In the genomic region with DNA sequence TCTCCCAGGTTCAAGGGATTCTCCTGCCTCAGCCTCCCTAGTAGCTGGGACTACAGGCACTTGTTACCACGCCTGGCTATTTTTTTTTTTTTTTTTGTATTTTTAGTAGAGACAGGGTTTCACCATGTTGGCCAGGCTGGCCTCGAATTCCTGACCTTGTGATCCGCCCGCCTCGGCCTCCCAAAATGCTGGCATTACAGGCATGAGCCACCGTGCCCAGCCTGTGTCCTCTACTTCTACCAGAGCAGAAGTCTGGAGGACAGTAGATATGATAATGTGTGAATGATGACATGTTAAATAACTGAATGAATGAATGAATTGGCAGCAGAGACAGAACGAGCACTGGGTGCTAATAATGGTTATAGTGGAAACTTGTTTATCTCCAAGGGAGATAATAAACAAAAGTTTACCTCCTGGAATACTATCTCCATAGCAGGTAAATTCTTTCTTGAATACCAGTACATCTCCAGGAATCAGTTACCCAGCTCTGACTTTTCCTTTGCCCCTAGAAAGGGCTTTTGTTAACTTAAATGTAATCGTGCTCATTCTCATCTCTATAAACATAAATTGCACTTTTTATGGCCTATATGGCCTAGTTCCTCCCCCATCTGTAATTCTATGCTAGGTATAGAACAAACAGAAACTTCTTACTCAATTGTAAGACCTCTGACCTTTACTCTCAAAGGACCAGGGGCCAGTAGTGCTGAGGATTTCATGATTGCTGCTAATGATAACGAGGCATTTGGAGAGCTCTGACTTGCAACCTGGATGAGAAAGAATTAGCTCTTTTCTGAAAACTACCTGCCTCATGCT, we compare ENCODE assay signal across 15 cellular contexts. TPM values are rescaled to one million over a fixed set of nuclear protein-coding genes. Genes with fewer than 3 reads are reported as not detected.
A peak's percentile ranks its signal among the peaks of the same experiment; 100 is the strongest.
DNase-seq lines count a peak whose midpoint lies in the region; ATAC-seq and TF ChIP-seq lines count a peak whose summit lies in the region.
"Had no signal": no experiment of that assay in that cellular context is flagged by ENCODE, and none has a peak within 500 bp of the region (broad histone marks: within the 10 kb centered on the region; RNA-seq: fewer than 3 reads in every experiment).

No MANE protein-coding gene starts in this region.

- peaks cover 43% of the 10 kb centered on the region for H3K4me1 Mint-ChIP-seq in neural progenitor cell

- H2AFZ ChIP-seq in neural progenitor cell (replicated peaks), result no peak overlapping the region

- no peak overlapping the region for H3K4me3 Mint-ChIP-seq in neural progenitor cell
- H3K4me3 Mint-ChIP-seq: CD4-positive, alpha-beta T cell had no signal

- H3K4me3 ChIP-seq in cardiac muscle cell (no peak overlapping the region), neural progenitor cell (no peak overlapping the region), vagina (no peak overlapping the region)
- H3K4me3 ChIP-seq: ascending aorta had no signal

- H3K27ac ChIP-seq in cardiac muscle cell, result peak overlapping the region; percentile 75
- H3K27ac ChIP-seq in neural progenitor cell, result no peak overlapping the region
- peak overlapping the region; percentile 49 for H3K27ac ChIP-seq in vagina

- TF ChIP-seq POLR2A in erythroblast (IDR thresholded peaks at IDR 0.05; ENCODE audit: low read length) (no peak), vagina (IDR thresholded peaks at IDR 0.05) (no peak)

- peaks cover 2% of the 10 kb centered on the region for H3K36me3 Mint-ChIP-seq in neural progenitor cell

- peak overlapping the region; percentile 14 for H3K27ac Mint-ChIP-seq in neural progenitor cell
- H3K27ac Mint-ChIP-seq: CD4-positive, alpha-beta T cell had no signal

- H3K4me1 ChIP-seq in cardiac muscle cell (ENCODE audit: low read depth) (peaks cover 23% of the 10 kb centered on the region), neural progenitor cell (peaks cover 20% of the 10 kb centered on the region), vagina (peaks cover 91% of the 10 kb centered on the region)

- ATAC-seq in Right ventricle myocardium superior (ENCODE audit: poor library complexity) (no peak), HG03460 (IDR thresholded peaks at IDR 0.05; ENCODE audit: unreplicated experiment) (no peak)

- TF ChIP-seq CTCF in cardiac muscle cell (IDR thresholded peaks at IDR 0.05; ENCODE audit: low read depth, low read length), result no peak
- no peak for TF ChIP-seq CTCF in neural progenitor cell (IDR thresholded peaks at IDR 0.05)
- TF ChIP-seq CTCF in vagina (IDR thresholded peaks at IDR 0.05), result no peak

- no peaks in the 10 kb centered on the region for H3K79me2 ChIP-seq in neural progenitor cell (ENCODE audit: low read depth)

- no peak overlapping the region for H3K9ac ChIP-seq in neural progenitor cell

- no peaks in the 10 kb centered on the region for H4K20me1 ChIP-seq in neural progenitor cell (ENCODE audit: low read depth)

- H3K27me3 Mint-ChIP-seq in neural progenitor cell (ENCODE audit: insufficient read depth, low read depth), result peaks cover 17% of the 10 kb centered on the region

- intact Hi-C loops in Right ventricle myocardium superior (cut with DNase I), result no loop called here
- intact Hi-C loops in vagina (cut with DNase I), result loop anchor here (10.0 kb wide), 1 partner anchor 67 kb away; the partner anchor contains the start of gene MAPK1IP1L

- H3K9me3 Mint-ChIP-seq in neural progenitor cell, result no peaks in the 10 kb centered on the region
- H3K9me3 Mint-ChIP-seq: CD4-positive, alpha-beta T cell had no signal

- H3K4me2 ChIP-seq in neural progenitor cell, result no peak overlapping the region

- H3K9me3 ChIP-seq in cardiac muscle cell (ENCODE audit: low read depth) (no peaks in the 10 kb centered on the region), neural progenitor cell (ENCODE audit: low read depth) (no peaks in the 10 kb centered on the region), vagina (no peaks in the 10 kb centered on the region)
- H3K9me3 ChIP-seq: ascending aorta had no signal

- H3K27me3 ChIP-seq in cardiac muscle cell (no peaks in the 10 kb centered on the region), neural progenitor cell (peaks cover 5% of the 10 kb centered on the region), vagina (no peaks in the 10 kb centered on the region)
- H3K27me3 ChIP-seq: ascending aorta had no signal

- DNase-seq in cardiac muscle cell (ENCODE audit: low read depth in 1 of 2, low spot score in 1 of 2) (no peak), Right ventricle myocardium superior (no peak), erythroblast (lab: John Stamatoyannopoulos, UW) (peak; percentile 39 to 59), neural progenitor cell (ENCODE audit: low spot score) (no peak), vagina (ENCODE audit: extremely low spot score in 2 of 2) (no peak), T-helper 2 cell (no peak), NCI-H748 (lab: John Stamatoyannopoulos, UW; ENCODE audit: unreplicated experiment) (no peak)
- DNase-seq: activated gamma-delta T cell; CD4-positive, alpha-beta T cell; EL; KG1; occipital lobe; stimulated activated naive CD4-positive, alpha-beta T cell treated with Interleukin-2 at 50 U/mL for 16 hours had no signal

- H3K36me3 ChIP-seq in cardiac muscle cell (no peaks in the 10 kb centered on the region), neural progenitor cell (no peaks in the 10 kb centered on the region), vagina (no peaks in the 10 kb centered on the region)
- H3K36me3 ChIP-seq: ascending aorta had no signal

- peaks cover 4% of the 10 kb centered on the region for H3F3A ChIP-seq in neural progenitor cell (ENCODE audit: low read depth)

RNA-seq across cellular contexts. Expression of gene LGALS3, which starts 7.2 kb away (rescaled TPM):
- total RNA-seq in cardiac muscle cell, result 33.2 and 51.8 TPM in 2 replicates
- polyA plus RNA-seq in cardiac muscle cell, result 55.3 and 60.3 TPM in 2 replicates
- 246 TPM for total RNA-seq in Right ventricle myocardium superior
- 0.99 TPM in 1 of 2 replicates, not detected in the other for total RNA-seq in neural progenitor cell (ENCODE audit: low replicate concordance)
- total RNA-seq in vagina, result 417 TPM

Comparison
In these comparisons a context has a peak if more than half of its experiments do, and no peak if none do; other contexts are left out.
1. DNase-seq: peak in erythroblast (2 of 2); none in cardiac muscle cell (0 of 2), Right ventricle myocardium superior (single experiment), neural progenitor cell (single experiment), vagina (0 of 2), T-helper 2 cell (0 of 5) and NCI-H748 (single experiment).
2. RNA of gene LGALS3, which starts 7.2 kb away (total RNA-seq): 417 TPM in vagina (single experiment), 246 TPM in Right ventricle myocardium superior (single experiment) and 33.2 to 51.8 TPM in cardiac muscle cell; 0.99 TPM in neural progenitor cell; every median in the first group is over 10 times any median in the second.